In the genomic region with DNA sequence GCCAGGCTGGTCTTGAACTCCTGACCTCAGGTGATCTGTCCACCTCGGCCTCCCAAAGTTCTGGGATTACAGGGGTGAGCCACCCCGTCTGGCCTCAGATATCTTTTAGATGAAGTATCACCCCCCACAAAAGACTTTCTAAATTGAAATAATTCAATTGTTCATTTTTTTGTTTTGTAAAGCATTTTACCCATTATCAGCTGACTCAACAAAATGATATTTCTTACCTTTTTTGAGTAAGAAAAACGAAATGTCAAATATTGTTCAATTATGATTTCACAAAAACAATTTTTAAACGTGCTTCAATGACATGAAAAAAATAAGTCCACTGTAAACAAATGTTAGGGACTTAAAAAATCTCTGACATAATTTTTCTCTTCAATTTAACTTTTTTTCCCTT, we compare ENCODE assay signal across 13 cellular contexts. TPM values are rescaled to one million over a fixed set of nuclear protein-coding genes. Genes with fewer than 3 reads are reported as not detected.
A peak's percentile ranks its signal among the peaks of the same experiment; 100 is the strongest.
DNase-seq lines count a peak whose midpoint lies in the region; ATAC-seq, FAIRE-seq and TF ChIP-seq lines count a peak whose summit lies in the region.
"Had no signal": no experiment of that assay in that cellular context is flagged by ENCODE, and none has a peak within 500 bp of the region (broad histone marks: within the 10 kb centered on the region; RNA-seq: fewer than 3 reads in every experiment).

No MANE protein-coding gene starts in this region.

- H3K4me2 ChIP-seq in DOHH2 (ENCODE audit: low read length) (peak overlapping the region; percentile 93), MM.1S (ENCODE audit: low read depth, low read length) (peak overlapping the region; percentile 39), K562 (ENCODE audit: insufficient read depth, low read length) (no peak overlapping the region)

- no peak for TF ChIP-seq EP300 in K562 (IDR thresholded peaks at IDR 0.05; ENCODE audit: low read length)

- H3K9me2 ChIP-seq in DOHH2 (replicated peaks; ENCODE audit: control insufficient read depth, low read length) (no peaks in the 10 kb centered on the region), MM.1S (replicated peaks; ENCODE audit: insufficient read depth, low read length) (no peaks in the 10 kb centered on the region)

- in situ Hi-C loops in K562 (cut with MboI): no loop called here

- H3K9me1 ChIP-seq in K562 (ENCODE audit: control insufficient read depth, insufficient read depth, low read length): no peaks in the 10 kb centered on the region

- H3K4me3 ChIP-seq in DOHH2 (ENCODE audit: low read length) (peak overlapping the region; percentile 89), MM.1S (ENCODE audit: low read length) (no peak overlapping the region), K562 (no peak overlapping the region), neuron (ENCODE audit: low read length) (no peak overlapping the region)
- H3K4me3 ChIP-seq: body of pancreas had no signal

- no peak for ATAC-seq in K562
- no peak for ATAC-seq in GM21447 (IDR thresholded peaks at IDR 0.05; ENCODE audit: unreplicated experiment)

- TF ChIP-seq CTCF in DOHH2 (IDR thresholded peaks at IDR 0.05; ENCODE audit: low read depth, low read length, poor library complexity, severe bottlenecking) (no peak), MM.1S (IDR thresholded peaks at IDR 0.05; ENCODE audit: low read length) (no peak), K562 (IDR thresholded peaks at IDR 0.05 in 2 of 3, conservative IDR thresholded peaks at IDR 0.05 in 1 of 3; ENCODE audit: insufficient read depth in 2 of 3, low read depth in 1 of 3, low read length in 3 of 3) (no peak)

- TF ChIP-seq POLR2A in K562 (conservative IDR thresholded peaks at IDR 0.05): no peak
- TF ChIP-seq POLR2A in GM12891 (IDR thresholded peaks at IDR 0.05; ENCODE audit: low read depth, low read length): no peak

- H2AFZ ChIP-seq in MM.1S (ENCODE audit: low read length) (0 out of 2 replicates have a peak overlapping the region, but pooled peaks have one; percentile 90), K562 (ENCODE audit: low read depth, low read length) (no peak overlapping the region), neuron (ENCODE audit: low read depth, low read length) (peak overlapping the region; percentile 90)

- no peak for TF ChIP-seq RAD21 in K562 (CRISPR knock-in tag; conservative IDR thresholded peaks at IDR 0.05 in 1 of 2, IDR thresholded peaks at IDR 0.05 in 1 of 2)

- CTCF ChIA-PET in K562 (lab: Yijun Ruan, JAX; ENCODE audit: low intra/inter-chr PET ratio): interaction anchor here (0.6 to 1.7 kb wide), 4 partner anchors 118 to 425 kb away, joined by 3 to 5 read pairs (median 4); a partner anchor contains a TSS

- H3K27me3 ChIP-seq in DOHH2 (ENCODE audit: control insufficient read depth, low read length) (no peaks in the 10 kb centered on the region), MM.1S (replicated peaks; ENCODE audit: insufficient read depth, low read length) (peaks cover 8% of the 10 kb centered on the region; the same call in 1 of the 2 replicates), K562 (ENCODE audit: control insufficient read depth in 2 of 2, insufficient read depth in 2 of 2, low read length in 2 of 2) (0 out of 5 replicates have a peak, but pooled peaks cover 3 to 5% of the 10 kb centered on the region in 2 experiments), neuron (ENCODE audit: insufficient read depth, low read length) (peaks cover 3% of the 10 kb centered on the region)
- H3K27me3 ChIP-seq: body of pancreas, colonic mucosa had no signal

- H3K9me3 ChIP-seq in DOHH2 (ENCODE audit: control insufficient read depth, insufficient read depth, low read length) (no peaks in the 10 kb centered on the region), MM.1S (replicated peaks; ENCODE audit: insufficient read depth, low read length) (no peaks in the 10 kb centered on the region), K562 (replicated peaks; ENCODE audit: control insufficient read depth, insufficient read depth, low read depth, low read length) (no peaks in the 10 kb centered on the region), neuron (ENCODE audit: low read length) (peaks cover 1% of the 10 kb centered on the region)
- H3K9me3 ChIP-seq: body of pancreas, colonic mucosa, heart right ventricle, prostate gland had no signal

- DNase-seq in MM.1S (no peak), K562 (ENCODE audit: extremely low read depth in 1 of 4, low spot score in 3 of 4) (no peak), NCI-H446 (lab: John Stamatoyannopoulos, UW) (no peak), hepatic stellate cell (ENCODE audit: low spot score) (no peak), GM12891 (ENCODE audit: insufficient read length, low spot score) (no peak)
- DNase-seq: colonic mucosa had no signal

- WGBS in K562 (ENCODE audit: insufficient coverage, low coverage, missing lambda C conversion rate): 8% methylated on average over 4 of the region's 4 CpGs

- H3K27ac ChIP-seq in DOHH2 (ENCODE audit: low read depth, low read length) (no peak overlapping the region), MM.1S (ENCODE audit: low read length) (no peak overlapping the region), K562 (ENCODE audit: extremely low read depth, low read depth, low read length) (no peak overlapping the region)
- H3K27ac ChIP-seq: colonic mucosa, prostate gland had no signal

- FAIRE-seq in K562 (lab: Jason Lieb, UNC) (no peak), GM12891 (lab: Jason Lieb, UNC) (no peak)

- no peaks in the 10 kb centered on the region for H4K20me1 ChIP-seq in DOHH2 (ENCODE audit: control insufficient read depth, insufficient read depth, low read depth, low read length)
- H4K20me1 ChIP-seq in MM.1S (ENCODE audit: insufficient read depth, low read length): no peaks in the 10 kb centered on the region
- H4K20me1 ChIP-seq in K562 (replicated peaks; ENCODE audit: control insufficient read depth, insufficient read depth, low read length): peaks cover 3% of the 10 kb centered on the region; the same call in 1 of the 2 replicates

- H3K79me2 ChIP-seq in DOHH2 (ENCODE audit: control insufficient read depth, low read length) (peaks cover 32% of the 10 kb centered on the region), MM.1S (ENCODE audit: low read length) (peaks cover 39% of the 10 kb centered on the region), K562 (ENCODE audit: control insufficient read depth, insufficient read depth, low read length) (peaks cover 12% of the 10 kb centered on the region; the same call in 2 of the 3 replicates)

- H3K4me1 ChIP-seq in DOHH2 (ENCODE audit: control insufficient read depth, low read length): peaks cover 14% of the 10 kb centered on the region
- H3K4me1 ChIP-seq in MM.1S (ENCODE audit: low read length): peaks cover 9% of the 10 kb centered on the region
- peaks cover 0 to 11% of the 10 kb centered on the region in 2 experiments; a peak in 2 of 5 replicates for H3K4me1 ChIP-seq in K562 (replicated peaks in 1 of 2; ENCODE audit: control insufficient read depth in 2 of 2, insufficient read depth in 2 of 2, low read length in 2 of 2)
- peaks cover 8% of the 10 kb centered on the region for H3K4me1 ChIP-seq in neuron (ENCODE audit: insufficient read depth, low read length)

- no TSS peak for BruUV-seq in K562 (replicated peaks; lab: Mats Ljungman, UMichigan)

- intact Hi-C loops in K562 (cut with micrococcal nuclease): no loop called here

- H3K9ac ChIP-seq in MM.1S (ENCODE audit: low read length) (no peak overlapping the region), K562 (ENCODE audit: insufficient read depth in 1 of 2, low read depth in 2 of 2, low read length in 2 of 2) (no peak overlapping the region)

- H3K36me3 ChIP-seq in DOHH2 (ENCODE audit: control insufficient read depth, low read length) (no peaks in the 10 kb centered on the region), MM.1S (replicated peaks; ENCODE audit: insufficient read depth, low read length) (no peaks in the 10 kb centered on the region), K562 (ENCODE audit: control insufficient read depth, insufficient read depth, low read length) (no peaks in the 10 kb centered on the region; the same call in 2 of the 3 replicates), neuron (ENCODE audit: insufficient read depth, low read length) (no peaks in the 10 kb centered on the region)
- H3K36me3 ChIP-seq: colonic mucosa, prostate gland had no signal

- H3F3A ChIP-seq in DOHH2 (ENCODE audit: control insufficient read depth, insufficient read depth): 0 out of 2 replicates have a peak, but pooled peaks cover 3% of the 10 kb centered on the region
- H3F3A ChIP-seq in MM.1S (ENCODE audit: insufficient read depth, low read length): no peaks in the 10 kb centered on the region

- POLR2A ChIA-PET in K562 (lab: Yijun Ruan, JAX): interaction anchor here (0.9 kb wide), 1 partner anchor 10 kb away, joined by 4 read pairs; no protein-coding TSS in a partner anchor

RNA-seq across cellular contexts. Expression of a gene that starts 0.8 kb away (rescaled TPM):
- 16.6 and 64.6 TPM in 2 replicates for total RNA-seq in K562 (2011; cell fraction: chromatin; rRNA removed; ENCODE audit: low replicate concordance)
- 6.8 and 10.3 TPM in 2 replicates for total RNA-seq in K562 (2011; cell fraction: nucleolus; rRNA removed)
- total RNA-seq in K562 (2011; cell fraction: nucleoplasm; rRNA removed): 15.2 and 18.3 TPM in 2 replicates
- total RNA-seq in K562 (2014; rRNA removed) (16.9 and 23.1 TPM in 2 replicates), K562 (2014; rRNA removed; fragmentation: Illumina TruSeq; extraction: Trizol) (26.4 and 30.3 TPM in 2 replicates), K562 (2015; rRNA removed; fragmentation: Illumina TruSeq; extraction: Trizol) (25.7 and 30.6 TPM in 2 replicates), K562 (2021) (14.0 and 14.8 TPM in 2 replicates)
- polyA plus RNA-seq in K562 (2011; rRNA removed) (10.3 and 15.7 TPM in 2 replicates), K562 (2014; fragmentation: Illumina TruSeq; extraction: Trizol) (20.5 and 25.9 TPM in 2 replicates), K562 (2014; fragmentation: Nextera tagmentation; extraction: Ambion mirVana) (10 to 100 TPM; 19.6 to 26.6 TPM), K562 (2014; rRNA removed) (16.8 and 22.4 TPM in 2 replicates)
- polyA plus RNA-seq in K562 (2011; cell fraction: cytosol; rRNA removed): 2.7 and 5.6 TPM in 2 replicates
- 5.1 and 6.3 TPM in 2 replicates for polyA plus RNA-seq in K562 (2011; cell fraction: nucleus; rRNA removed)
- 11.2 and 15.1 TPM in 2 replicates for polyA plus RNA-seq in K562 (2012)
- polyA minus RNA-seq in K562 (2011; rRNA and poly(A)+ RNA removed): 19.2 and 22.2 TPM in 2 replicates
- polyA minus RNA-seq in K562 (2011; cell fraction: cytosol; rRNA and poly(A)+ RNA removed): 3.5 and 6.4 TPM in 2 replicates
- 9.3 and 25.3 TPM in 2 replicates for polyA minus RNA-seq in K562 (2011; cell fraction: nucleus; rRNA and poly(A)+ RNA removed)
- polyA plus RNA-seq in GM12891 (2012; ENCODE audit: low read depth, missing spikeins): 17.2 TPM

RNA-seq across cellular contexts. Expression of a gene that starts 57.1 kb away (rescaled TPM):
- total RNA-seq in K562 (2011; cell fraction: chromatin; rRNA removed; ENCODE audit: low replicate concordance): 6.0 and 13.1 TPM in 2 replicates
- 3.0 and 3.8 TPM in 2 replicates for total RNA-seq in K562 (2011; cell fraction: nucleolus; rRNA removed)
- 6.7 and 10.2 TPM in 2 replicates for total RNA-seq in K562 (2011; cell fraction: nucleoplasm; rRNA removed)
- total RNA-seq in K562 (2014; rRNA removed) (5.0 and 6.3 TPM in 2 replicates), K562 (2014; rRNA removed; fragmentation: Illumina TruSeq; extraction: Trizol) (6.1 and 8.4 TPM in 2 replicates), K562 (2015; rRNA removed; fragmentation: Illumina TruSeq; extraction: Trizol) (5.2 and 6.0 TPM in 2 replicates), K562 (2021) (8.2 and 10.1 TPM in 2 replicates)
- polyA plus RNA-seq in K562 (2011; rRNA removed) (4.8 and 5.6 TPM in 2 replicates), K562 (2014; fragmentation: Illumina TruSeq; extraction: Trizol) (6.6 and 11.4 TPM in 2 replicates), K562 (2014; fragmentation: Nextera tagmentation; extraction: Ambion mirVana) (1 to 10 TPM; 1.3 to 1.8 TPM), K562 (2014; rRNA removed) (3.2 and 12.2 TPM in 2 replicates)
- 1.3 and 3.4 TPM in 2 replicates for polyA plus RNA-seq in K562 (2011; cell fraction: cytosol; rRNA removed)
- polyA plus RNA-seq in K562 (2011; cell fraction: nucleus; rRNA removed): 5.5 and 8.9 TPM in 2 replicates
- polyA plus RNA-seq in K562 (2012): 5.3 and 7.1 TPM in 2 replicates
- polyA minus RNA-seq in K562 (2011; rRNA and poly(A)+ RNA removed): 4.4 and 6.1 TPM in 2 replicates
- polyA minus RNA-seq in K562 (2011; cell fraction: cytosol; rRNA and poly(A)+ RNA removed): 2.9 and 3.3 TPM in 2 replicates
- polyA minus RNA-seq in K562 (2011; cell fraction: nucleus; rRNA and poly(A)+ RNA removed): 1.9 and 4.3 TPM in 2 replicates
- not detected for polyA plus RNA-seq in GM12891 (2012; ENCODE audit: low read depth, missing spikeins)
- total RNA-seq: activated naive CD8-positive, alpha-beta T cell treated with anti-CD3 and anti-CD28 coated beads, Interleukin-2, amount 10 ng/mL, durations not matched to agents 7 days and 5 days had no signal
